In genomic region chr20:13708234-13708633, GRCh38 we compare ENCODE assay signal across 8 cellular contexts.
"Had no signal": no experiment of that assay in that cellular context is flagged by ENCODE, and none has a peak within 500 bp of the region (broad histone marks: within the 10 kb centered on the region; RNA-seq: fewer than 3 reads in every experiment).

No MANE protein-coding gene starts in this region.

- H3K27ac ChIP-seq: GM23248, KMS-11 had no signal

- H3K4me3 ChIP-seq: GM23248 had no signal

- H3K4me2 ChIP-seq: KMS-11 had no signal

- H2AFZ ChIP-seq: GM23248 had no signal

- DNase-seq: GM23248, GOT3, H9, HCEC 1CT, KBM-7 had no signal

- FAIRE-seq: H54, HTR-8/SVneo had no signal

- H3K9ac ChIP-seq: GM23248, KMS-11 had no signal
